ENCODE assay signal across 16 cellular contexts in the genomic region with DNA sequence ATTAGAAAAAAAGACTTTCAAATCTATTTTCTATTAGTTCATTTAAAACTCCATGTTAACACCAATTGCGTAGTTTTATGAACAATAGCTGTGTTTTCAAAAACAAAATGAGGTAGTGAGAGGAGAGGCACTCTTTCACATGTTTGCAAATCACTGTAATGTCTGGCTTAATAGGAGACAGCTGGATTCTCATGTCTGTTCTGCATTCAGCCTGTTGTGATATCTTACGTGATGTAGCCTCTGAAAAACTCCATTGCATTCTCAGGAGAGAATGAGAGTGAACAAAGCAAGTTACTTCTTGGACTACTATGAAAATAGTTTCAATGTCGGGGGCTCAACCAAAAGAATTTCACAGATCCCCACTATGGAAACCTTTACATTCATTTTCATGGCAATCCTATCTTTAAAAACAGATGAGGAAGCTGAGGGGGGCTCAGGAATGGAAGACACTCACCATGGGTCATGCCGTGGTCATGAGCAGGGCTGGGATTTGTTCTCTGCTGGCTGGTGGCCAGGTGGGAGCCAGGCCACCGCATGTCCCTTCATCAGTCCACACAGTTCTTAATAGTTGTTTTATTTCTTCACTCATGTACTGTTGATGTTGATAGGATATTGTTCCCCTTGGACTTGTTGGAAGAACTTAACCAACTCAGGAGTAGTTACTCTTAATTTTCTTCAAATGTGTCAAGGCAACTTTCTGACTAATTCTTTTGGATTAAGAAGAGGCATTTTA.
"Had no signal": no experiment of that assay in that cellular context is flagged by ENCODE, and none has a peak within 500 bp of the region (broad histone marks: within the 10 kb centered on the region; RNA-seq: fewer than 3 reads in every experiment).

No MANE protein-coding gene starts in this region.

- H3K36me3 ChIP-seq: left lung, vagina, WERI-Rb-1 had no signal

- H3K9me3 ChIP-seq: left lung, mucosa of descending colon, vagina had no signal

- DNase-seq: activated CD4-positive, alpha-beta T cell treated with anti-CD3 and anti-CD28 coated beads, Interleukin-2, amount 50 U/mL, for 4 hours; activated gamma-delta T cell treated with Interleukin-2 at 50 U/mL for 16 hours; activated T-cell treated with anti-CD3 and anti-CD28 coated beads, Interleukin-2, amount 50 U/mL, for 72 hours; caudate nucleus; dorsolateral prefrontal cortex; hippocampal formation; left lung; mucosa of descending colon; naive B cell; trophoblast cell; WERI-Rb-1 had no signal

- H3K27ac ChIP-seq: dorsolateral prefrontal cortex, epithelial cell of prostate, left lung, vagina, WERI-Rb-1 had no signal

- H3K4me1 Mint-ChIP-seq: naive B cell, neural crest cell had no signal

- ATAC-seq: activated naive CD4-positive, alpha-beta T cell treated with anti-CD3 and anti-CD28 coated beads, Interleukin-2, amount 50 U/mL, for 72 hours; activated T-cell treated with anti-CD3 and anti-CD28 coated beads, Interleukin-2, amount 50 U/mL, for 72 hours; left lung; mucosa of descending colon had no signal

- H3K4me3 Mint-ChIP-seq: activated T-cell treated with anti-CD3 and anti-CD28 coated beads, Interleukin-2, amount 50 U/mL, for 72 hours; naive B cell; neural crest cell; stimulated activated naive CD8-positive, alpha-beta T cell treated with anti-CD3 and anti-CD28 coated beads, Interleukin-15, Interleukin-2, amounts not matched to agents 100 ng/mL and 50 ng/mL, for 24 hours had no signal

- H3K4me1 ChIP-seq: left lung had no signal

- H3K4me3 ChIP-seq: dorsolateral prefrontal cortex, left lung, mucosa of descending colon, vagina had no signal

- H3K27me3 ChIP-seq: dorsolateral prefrontal cortex, left lung, vagina had no signal

- H3K36me3 Mint-ChIP-seq: activated naive CD4-positive, alpha-beta T cell treated with anti-CD3 and anti-CD28 coated beads, Interleukin-2, amount 50 U/mL, for 72 hours; naive B cell had no signal

- H3K27me3 Mint-ChIP-seq: naive B cell; stimulated activated naive CD8-positive, alpha-beta T cell treated with anti-CD3 and anti-CD28 coated beads, Interleukin-15, Interleukin-2, amounts not matched to agents 100 ng/mL and 50 ng/mL, for 24 hours had no signal

- H3K27ac Mint-ChIP-seq: activated naive CD4-positive, alpha-beta T cell treated with anti-CD3 and anti-CD28 coated beads, Interleukin-2, amount 50 U/mL, for 72 hours; activated T-cell treated with anti-CD3 and anti-CD28 coated beads, Interleukin-2, amount 50 U/mL, for 72 hours; naive B cell; stimulated activated naive CD8-positive, alpha-beta T cell treated with anti-CD3 and anti-CD28 coated beads, Interleukin-15, Interleukin-2, amounts not matched to agents 100 ng/mL and 50 ng/mL, for 24 hours had no signal

- H3K9me3 Mint-ChIP-seq: activated naive CD4-positive, alpha-beta T cell treated with anti-CD3 and anti-CD28 coated beads, Interleukin-2, amount 50 U/mL, for 72 hours; stimulated activated naive CD8-positive, alpha-beta T cell treated with anti-CD3 and anti-CD28 coated beads, Interleukin-15, Interleukin-2, amounts not matched to agents 100 ng/mL and 50 ng/mL, for 24 hours had no signal
